In the genomic region with DNA sequence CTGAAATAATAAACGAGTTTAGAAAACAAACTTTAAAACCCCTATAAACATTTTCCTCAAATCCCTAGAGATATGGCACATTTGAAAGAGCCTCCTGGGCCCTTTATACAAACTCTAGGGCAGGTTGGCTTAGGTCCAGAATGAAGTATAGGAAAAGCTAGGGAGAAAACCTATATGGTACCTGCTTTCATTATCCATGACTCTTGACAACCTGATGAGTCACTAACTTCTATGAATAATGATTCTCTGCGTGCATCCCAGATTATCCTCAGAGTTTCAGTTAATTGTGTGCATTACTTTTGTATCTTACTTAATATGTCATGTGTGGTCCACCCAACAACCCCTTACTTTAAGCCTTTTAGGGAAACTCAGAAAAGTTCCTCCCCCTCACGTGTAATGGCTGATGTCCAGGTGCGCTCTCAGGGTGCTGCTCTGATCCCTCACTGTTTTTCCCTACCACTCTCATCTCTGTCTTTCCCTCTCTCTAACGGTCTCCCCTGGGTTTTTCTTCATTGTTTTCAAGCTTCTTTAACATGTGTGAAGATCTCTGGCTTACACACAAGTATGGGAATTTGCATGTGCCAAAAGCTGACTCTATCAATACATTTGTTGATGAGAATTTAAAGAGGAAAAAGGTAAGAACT, we compare ENCODE assay signal across 21 cellular contexts.
"Had no signal": no experiment of that assay in that cellular context is flagged by ENCODE, and none has a peak within 500 bp of the region (broad histone marks: within the 10 kb centered on the region; RNA-seq: fewer than 3 reads in every experiment).

No MANE protein-coding gene starts in this region.

- H3K4me1 Mint-ChIP-seq: activated B cell treated with CpG ODN at 0.5 μM for 24 hours; activated naive CD4-positive, alpha-beta T cell treated with anti-CD3 and anti-CD28 coated beads, Interleukin-2, amount 10 ng/mL, durations not matched to agents 7 days and 5 days; immature natural killer cell; naive thymus-derived CD4-positive, alpha-beta T cell had no signal

- H3K36me3 Mint-ChIP-seq: activated naive CD4-positive, alpha-beta T cell treated with anti-CD3 and anti-CD28 coated beads, Interleukin-2, amount 10 ng/mL, durations not matched to agents 7 days and 5 days; immature natural killer cell; naive thymus-derived CD4-positive, alpha-beta T cell had no signal

- H3K27ac Mint-ChIP-seq: activated B cell treated with CpG ODN at 0.5 μM for 24 hours; activated CD8-positive, alpha-beta T cell treated with anti-CD3 and anti-CD28 coated beads for 36 hours; activated naive CD4-positive, alpha-beta T cell treated with anti-CD3 and anti-CD28 coated beads, Interleukin-2, amount 10 ng/mL, durations not matched to agents 7 days and 5 days; immature natural killer cell; naive thymus-derived CD4-positive, alpha-beta T cell; T-helper 2 cell treated with Interferon-gamma antibody and Interleukin-4, amounts not matched to agents 5 μg/mL and 100 μg/mL, for 36 hours had no signal

- DNase-seq: activated B cell treated with CpG ODN at 0.5 μM for 24 hours; activated CD4-positive, alpha-beta T cell treated with anti-CD3 and anti-CD28 coated beads for 48 hours; activated CD8-positive, alpha-beta T cell treated with anti-CD3 and anti-CD28 coated beads for 36 hours; activated naive CD4-positive, alpha-beta T cell treated with anti-CD3 and anti-CD28 coated beads, Interleukin-2, amount 10 ng/mL, durations not matched to agents 7 days and 5 days; activated T-cell treated with anti-CD3 and anti-CD28 coated beads, Interleukin-2, amount 50 U/mL, for 1 hour; aorta; brain microvascular endothelial cell; heart left ventricle; immature natural killer cell; kidney glomerular epithelial cell; left ventricle myocardium inferior; mesenchymal stem cell; naive thymus-derived CD4-positive, alpha-beta T cell; ovary; psoas muscle; right cardiac atrium; stimulated activated naive CD8-positive, alpha-beta T cell treated with anti-CD3 and anti-CD28 coated beads, Interleukin-15, Interleukin-2, amounts not matched to agents 100 U/mL and 50 U/mL, for 24 hours; substantia nigra; tibial artery had no signal

- H3K27me3 Mint-ChIP-seq: activated B cell treated with CpG ODN at 0.5 μM for 24 hours; activated CD8-positive, alpha-beta T cell treated with anti-CD3 and anti-CD28 coated beads for 36 hours; activated naive CD4-positive, alpha-beta T cell treated with anti-CD3 and anti-CD28 coated beads, Interleukin-2, amount 10 ng/mL, durations not matched to agents 7 days and 5 days; naive thymus-derived CD4-positive, alpha-beta T cell had no signal

- ATAC-seq: activated CD8-positive, alpha-beta T cell treated with anti-CD3 and anti-CD28 coated beads for 36 hours; gastroesophageal sphincter; heart left ventricle; naive thymus-derived CD4-positive, alpha-beta T cell; psoas muscle; right cardiac atrium; stimulated activated naive CD8-positive, alpha-beta T cell treated with anti-CD3 and anti-CD28 coated beads, Interleukin-15, Interleukin-2, amounts not matched to agents 100 U/mL and 50 U/mL, for 24 hours had no signal

- H3K4me3 Mint-ChIP-seq: activated B cell treated with CpG ODN at 0.5 μM for 24 hours; activated CD8-positive, alpha-beta T cell treated with anti-CD3 and anti-CD28 coated beads for 36 hours; activated naive CD4-positive, alpha-beta T cell treated with anti-CD3 and anti-CD28 coated beads, Interleukin-2, amount 10 ng/mL, durations not matched to agents 7 days and 5 days; immature natural killer cell; naive thymus-derived CD4-positive, alpha-beta T cell; T-helper 2 cell treated with Interferon-gamma antibody and Interleukin-4, amounts not matched to agents 5 μg/mL and 100 μg/mL, for 36 hours had no signal

- H3K9me3 Mint-ChIP-seq: activated B cell treated with CpG ODN at 0.5 μM for 24 hours had no signal
